In genomic region chr4:39947415-39947814, GRCh38 we compare ENCODE assay signal across 18 cellular contexts. TPM values are rescaled to one million over a fixed set of nuclear protein-coding genes. Genes with fewer than 3 reads are reported as not detected.
A peak's percentile ranks its signal among the peaks of the same experiment; 100 is the strongest.
DNase-seq lines count a peak whose midpoint lies in the region; ATAC-seq and TF ChIP-seq lines count a peak whose summit lies in the region.
"Had no signal": no experiment of that assay in that cellular context is flagged by ENCODE, and none has a peak within 500 bp of the region (broad histone marks: within the 10 kb centered on the region; RNA-seq: fewer than 3 reads in every experiment).

No MANE protein-coding gene starts in this region.

- H3K36me3 ChIP-seq in BLaER1 treated with 17β-estradiol and CSF1 and Interleukin-3, amounts not matched to agents 10 nM and 100 nM, result peaks cover 3 to 86% (median 54%) of the 10 kb centered on the region in 11 experiments; a peak in 20 of 22 replicates
- H3K36me3 ChIP-seq in GM23338 (ENCODE audit: insufficient read depth), result no peaks in the 10 kb centered on the region
- no peaks in the 10 kb centered on the region for H3K36me3 ChIP-seq in naive thymus-derived CD4-positive, alpha-beta T cell (ENCODE audit: control insufficient read depth in 2 of 3, insufficient read depth in 3 of 3, low read length in 3 of 3)
- H3K36me3 ChIP-seq in upper lobe of right lung, result no peaks in the 10 kb centered on the region
- H3K36me3 ChIP-seq: brain microvascular endothelial cell, esophagus muscularis mucosa, right lobe of liver had no signal

- H3K4me1 ChIP-seq in BLaER1 treated with 17β-estradiol and CSF1 and Interleukin-3, amounts not matched to agents 10 nM and 100 nM, result peaks cover 29 to 46% (median 32%) of the 10 kb centered on the region in 10 experiments
- H3K4me1 ChIP-seq in GM23338 (ENCODE audit: insufficient read depth) (peaks cover 16% of the 10 kb centered on the region), upper lobe of right lung (peaks cover 12% of the 10 kb centered on the region)
- peaks cover 4 to 5% of the 10 kb centered on the region in 2 donors for H3K4me1 ChIP-seq in naive thymus-derived CD4-positive, alpha-beta T cell (ENCODE audit: control insufficient read depth in 2 of 2, insufficient read depth in 2 of 2, low read length in 2 of 2)

- no peaks in the 10 kb centered on the region for H3K9me3 ChIP-seq in BLaER1 treated with 17β-estradiol and CSF1 and Interleukin-3, amounts not matched to agents 10 nM and 100 nM (replicated peaks in 1 of 11)
- H3K9me3 ChIP-seq in naive thymus-derived CD4-positive, alpha-beta T cell (ENCODE audit: control insufficient read depth in 2 of 3, low read length in 3 of 3), result no peaks in the 10 kb centered on the region
- no peaks in the 10 kb centered on the region for H3K9me3 ChIP-seq in upper lobe of right lung
- H3K9me3 ChIP-seq: esophagus muscularis mucosa, right lobe of liver had no signal

- H3K4me3 Mint-ChIP-seq in GM23338, result no peak overlapping the region
- no peak overlapping the region for H3K4me3 Mint-ChIP-seq in activated T-helper 2 cell treated with anti-CD3 and anti-CD28 coated beads, Interferon-gamma antibody, Interleukin-2, Interleukin-4, amounts not matched to agents 10 μg/mL and 5 μg/mL and 100 μg/mL, durations not matched to agents 14 hours and 24 hours and 36 hours (ENCODE audit: low read depth)
- H3K4me3 Mint-ChIP-seq in naive thymus-derived CD4-positive, alpha-beta T cell, result peak overlapping the region in 2 of 10 donors; percentile 24 to 29

- no peaks in the 10 kb centered on the region for H3K9me2 ChIP-seq in GM23338 (ENCODE audit: insufficient read depth)

- peak overlapping the region; percentile 61 to 89 (median 82); a peak in 21 of 22 replicates for H3K4me2 ChIP-seq in BLaER1 treated with 17β-estradiol and CSF1 and Interleukin-3, amounts not matched to agents 10 nM and 100 nM
- H3K4me2 ChIP-seq in GM23338, result peak overlapping the region; percentile 53

- H3K27ac ChIP-seq in BLaER1 treated with 17β-estradiol and CSF1 and Interleukin-3, amounts not matched to agents 10 nM and 100 nM, result peak overlapping the region in 10 of 11 experiments; percentile 55 to 80 (median 67); a peak in 17 of 22 replicates
- H3K27ac ChIP-seq in GM23338 (ENCODE audit: low read depth) (no peak overlapping the region), upper lobe of right lung (no peak overlapping the region)
- H3K27ac ChIP-seq in naive thymus-derived CD4-positive, alpha-beta T cell (ENCODE audit: low read depth, low read length), result no peak overlapping the region
- H3K27ac ChIP-seq: brain microvascular endothelial cell, esophagus muscularis mucosa, right lobe of liver had no signal

- DNase-seq in GM23338 (ENCODE audit: low spot score) (no peak), upper lobe of right lung (no peak), NCI-H82 treated with DMSO at 0.1 percent for 48 hours (lab: John Stamatoyannopoulos, UW; ENCODE audit: unreplicated experiment) (no peak), NAMALWA (ENCODE audit: low spot score) (no peak)
- DNase-seq in activated T-helper 2 cell treated with anti-CD3 and anti-CD28 coated beads, Interferon-gamma antibody, Interleukin-2, Interleukin-4, amounts not matched to agents 10 μg/mL and 5 μg/mL and 100 μg/mL, durations not matched to agents 14 hours and 24 hours and 36 hours (ENCODE audit: low spot score), result no peak
- no peak for DNase-seq in naive thymus-derived CD4-positive, alpha-beta T cell
- DNase-seq: activated CD4-positive, CD25-positive, alpha-beta regulatory T cell; activated naive CD4-positive, alpha-beta T cell; brain microvascular endothelial cell; DMS79 treated with DMSO at 0.1 percent for 48 hours; kidney; NCI-H2081; NCI-H524 treated with DMSO at 0.1 percent for 48 hours; stimulated activated CD4-positive, alpha-beta T cell treated with anti-CD3 and anti-CD28 coated beads, Interleukin-2, amount 100 ng/mL, for 48 hours had no signal

- CTCF ChIA-PET in naive thymus-derived CD4-positive, alpha-beta T cell (lab: Charles Lee), result no interaction called here

- peaks cover 100% of the 10 kb centered on the region for H3K79me2 ChIP-seq in GM23338 (replicated peaks; ENCODE audit: insufficient read depth)

- no peak for TF ChIP-seq CTCF in GM23338 (conservative IDR thresholded peaks at IDR 0.05; ENCODE audit: low read depth in 2 of 2)
- no peak for TF ChIP-seq CTCF in upper lobe of right lung (IDR thresholded peaks at IDR 0.05)

- H3K9ac ChIP-seq in BLaER1 treated with 17β-estradiol and CSF1 and Interleukin-3, amounts not matched to agents 10 nM and 100 nM, result peak overlapping the region in 2 of 11 experiments; percentile 16 to 43; a peak in 2 of 22 replicates

- no peaks in the 10 kb centered on the region for H3K9me3 Mint-ChIP-seq in GM23338
- no peaks in the 10 kb centered on the region for H3K9me3 Mint-ChIP-seq in activated T-helper 2 cell treated with anti-CD3 and anti-CD28 coated beads, Interferon-gamma antibody, Interleukin-2, Interleukin-4, amounts not matched to agents 10 μg/mL and 5 μg/mL and 100 μg/mL, durations not matched to agents 14 hours and 24 hours and 36 hours
- H3K9me3 Mint-ChIP-seq in naive thymus-derived CD4-positive, alpha-beta T cell, result no peaks in the 10 kb centered on the region

- no peak overlapping the region; the same call in 1 of the 2 replicates for H3K27ac Mint-ChIP-seq in GM23338
- H3K27ac Mint-ChIP-seq in activated T-helper 2 cell treated with anti-CD3 and anti-CD28 coated beads, Interferon-gamma antibody, Interleukin-2, Interleukin-4, amounts not matched to agents 10 μg/mL and 5 μg/mL and 100 μg/mL, durations not matched to agents 14 hours and 24 hours and 36 hours, result peak overlapping the region; percentile 5
- peak overlapping the region in 6 of 9 donors; percentile 23 to 59 (median 40) for H3K27ac Mint-ChIP-seq in naive thymus-derived CD4-positive, alpha-beta T cell

- intact Hi-C loops in activated T-helper 2 cell treated with anti-CD3 and anti-CD28 coated beads, Interferon-gamma antibody, Interleukin-2, Interleukin-4, amounts not matched to agents 10 μg/mL and 5 μg/mL and 100 μg/mL, durations not matched to agents 14 hours and 24 hours and 36 hours (cut with micrococcal nuclease), result no loop called here
- intact Hi-C loops in naive thymus-derived CD4-positive, alpha-beta T cell (cut with micrococcal nuclease), result loop anchor here in 1 of 2 donors (2.0 kb wide), 1 partner anchor 15 kb away; no protein-coding TSS in a partner anchor
- intact Hi-C loops in upper lobe of right lung (cut with DNase I), result no loop called here

- POLR2A ChIA-PET in naive thymus-derived CD4-positive, alpha-beta T cell (lab: Charles Lee), result no interaction called here

- ATAC-seq in GM23338 (no peak), upper lobe of right lung (no peak), GM21423 (IDR thresholded peaks at IDR 0.05; ENCODE audit: unreplicated experiment) (no peak)
- ATAC-seq in naive thymus-derived CD4-positive, alpha-beta T cell, result no peak
- ATAC-seq: right lobe of liver had no signal

- H3F3A ChIP-seq in GM23338 (replicated peaks; ENCODE audit: low read depth), result no peaks in the 10 kb centered on the region

- H3K4me1 Mint-ChIP-seq in GM23338, result peaks cover 20% of the 10 kb centered on the region
- H3K4me1 Mint-ChIP-seq in activated T-helper 2 cell treated with anti-CD3 and anti-CD28 coated beads, Interferon-gamma antibody, Interleukin-2, Interleukin-4, amounts not matched to agents 10 μg/mL and 5 μg/mL and 100 μg/mL, durations not matched to agents 14 hours and 24 hours and 36 hours (ENCODE audit: low read depth), result peaks cover 20% of the 10 kb centered on the region
- peaks cover 23 to 74% (median 46%) of the 10 kb centered on the region in 7 donors for H3K4me1 Mint-ChIP-seq in naive thymus-derived CD4-positive, alpha-beta T cell

- H3K4me3 ChIP-seq in BLaER1 treated with 17β-estradiol and CSF1 and Interleukin-3, amounts not matched to agents 10 nM and 100 nM, result peak overlapping the region in 1 of 10 experiments; percentile 55; a peak in 1 of 20 replicates
- H3K4me3 ChIP-seq in GM23338 (no peak overlapping the region), upper lobe of right lung (no peak overlapping the region)
- H3K4me3 ChIP-seq in naive thymus-derived CD4-positive, alpha-beta T cell (ENCODE audit: low read length), result no peak overlapping the region
- H3K4me3 ChIP-seq: esophagus muscularis mucosa, right lobe of liver had no signal

- H3K36me3 Mint-ChIP-seq in GM23338 (ENCODE audit: low read depth), result no peaks in the 10 kb centered on the region; the same call in 1 of the 3 replicates
- peaks cover 18% of the 10 kb centered on the region for H3K36me3 Mint-ChIP-seq in activated T-helper 2 cell treated with anti-CD3 and anti-CD28 coated beads, Interferon-gamma antibody, Interleukin-2, Interleukin-4, amounts not matched to agents 10 μg/mL and 5 μg/mL and 100 μg/mL, durations not matched to agents 14 hours and 24 hours and 36 hours (ENCODE audit: low read depth)
- peaks cover 0 to 18% (median 5%) of the 10 kb centered on the region in 5 donors for H3K36me3 Mint-ChIP-seq in naive thymus-derived CD4-positive, alpha-beta T cell

- no peak overlapping the region for H2AFZ ChIP-seq in GM23338

- no peaks in the 10 kb centered on the region for H3K27me3 ChIP-seq in BLaER1 treated with 17β-estradiol and CSF1 and Interleukin-3, amounts not matched to agents 10 nM and 100 nM
- H3K27me3 ChIP-seq in GM23338 (ENCODE audit: insufficient read depth), result no peaks in the 10 kb centered on the region
- no peaks in the 10 kb centered on the region for H3K27me3 ChIP-seq in naive thymus-derived CD4-positive, alpha-beta T cell (ENCODE audit: control insufficient read depth in 2 of 2, insufficient read depth in 2 of 2, low read length in 2 of 2)
- no peaks in the 10 kb centered on the region for H3K27me3 ChIP-seq in upper lobe of right lung
- H3K27me3 ChIP-seq: brain microvascular endothelial cell, esophagus muscularis mucosa, right lobe of liver had no signal

- H3K27me3 Mint-ChIP-seq in GM23338 (ENCODE audit: insufficient read depth, low read depth, poor library complexity), result peaks cover 6% of the 10 kb centered on the region
- H3K27me3 Mint-ChIP-seq in activated T-helper 2 cell treated with anti-CD3 and anti-CD28 coated beads, Interferon-gamma antibody, Interleukin-2, Interleukin-4, amounts not matched to agents 10 μg/mL and 5 μg/mL and 100 μg/mL, durations not matched to agents 14 hours and 24 hours and 36 hours (ENCODE audit: low read depth), result no peaks in the 10 kb centered on the region
- no peaks in the 10 kb centered on the region for H3K27me3 Mint-ChIP-seq in naive thymus-derived CD4-positive, alpha-beta T cell

- peaks cover 96 to 100% (median 100%) of the 10 kb centered on the region in 11 experiments for H4K20me1 ChIP-seq in BLaER1 treated with 17β-estradiol and CSF1 and Interleukin-3, amounts not matched to agents 10 nM and 100 nM
- peaks cover 30% of the 10 kb centered on the region for H4K20me1 ChIP-seq in GM23338 (replicated peaks; ENCODE audit: insufficient read depth)

RNA-seq across cellular contexts. Expression of gene PDS5A, which starts 30.3 kb away (rescaled TPM):
- total RNA-seq in GM23338 (2014; rRNA removed; shearing (Covaris generic)), result 72.4 and 91.9 TPM in 2 replicates
- polyA plus RNA-seq in GM23338 (2016; fragmentation: Nextera tagmentation; extraction: Ambion mirVana), result 20.1 and 22.1 TPM in 2 replicates
- 117 and 120 TPM in 2 replicates for total RNA-seq in activated T-helper 2 cell treated with anti-CD3 and anti-CD28 coated beads, Interferon-gamma antibody, Interleukin-2, Interleukin-4, amounts not matched to agents 10 μg/mL and 5 μg/mL and 100 μg/mL, durations not matched to agents 14 hours and 24 hours and 36 hours
- total RNA-seq in naive thymus-derived CD4-positive, alpha-beta T cell, result 100 to 1,000 TPM in 2 of 5 experiments, 10 to 100 TPM in 3; 92.7 to 102 (median 98.5) TPM
- polyA plus RNA-seq in naive thymus-derived CD4-positive, alpha-beta T cell, result 10 to 100 TPM; 42.8 to 48.4 TPM
- total RNA-seq in upper lobe of right lung, result 83.7 TPM

Comparison
In these comparisons a context has a peak if more than half of its experiments do, and no peak if none do; other contexts are left out.
1. H3K27ac ChIP-seq: peak in BLaER1 treated with 17β-estradiol and CSF1 and Interleukin-3, amounts not matched to agents 10 nM and 100 nM (10 of 11); none in GM23338 (single experiment), naive thymus-derived CD4-positive, alpha-beta T cell (single experiment) and upper lobe of right lung (single experiment).